In genomic region chr11:9901931-9902330, GRCh38 we compare ENCODE assay signal across 28 cellular contexts.
DNase-seq lines count a peak whose midpoint lies in the region; ATAC-seq, FAIRE-seq and TF ChIP-seq lines count a peak whose summit lies in the region.
"Had no signal": no experiment of that assay in that cellular context is flagged by ENCODE, and none has a peak within 500 bp of the region (broad histone marks: within the 10 kb centered on the region; RNA-seq: fewer than 3 reads in every experiment).

No MANE protein-coding gene starts in this region.

- H3K9ac ChIP-seq in smooth muscle cell (ENCODE audit: low read depth), result no peak overlapping the region

- H3K4me1 ChIP-seq in Panc1 (ENCODE audit: control insufficient read depth, insufficient read depth, low read length) (peaks cover 19% of the 10 kb centered on the region), smooth muscle cell (ENCODE audit: low read depth) (peaks cover 12% of the 10 kb centered on the region), vagina (peaks cover 21% of the 10 kb centered on the region)
- H3K4me1 ChIP-seq: adrenal gland had no signal

- peaks cover 14% of the 10 kb centered on the region for H3F3A ChIP-seq in smooth muscle cell (ENCODE audit: low read depth)

- H3K36me3 ChIP-seq in Panc1 (ENCODE audit: control insufficient read depth, insufficient read depth, low read length) (no peaks in the 10 kb centered on the region), smooth muscle cell (ENCODE audit: low read depth) (no peaks in the 10 kb centered on the region), vagina (no peaks in the 10 kb centered on the region)
- H3K36me3 ChIP-seq: adrenal gland, heart right ventricle, ovary, tibial artery, WERI-Rb-1 had no signal

- CTCF ChIA-PET in Panc1 (lab: Charles Lee), result interaction anchor here (0.6 kb wide), 1 partner anchor 805 kb away, joined by 3 read pairs; no protein-coding TSS in a partner anchor

- no peak for DNase-seq in H54 (ENCODE audit: insufficient read length, low spot score)
- DNase-seq in Panc1 (ENCODE audit: low read depth, low spot score), result no peak
- peak; percentile 39 for DNase-seq in fibroblast of peridontal ligament (ENCODE audit: extremely low read depth)
- DNase-seq in smooth muscle cell (lab: John Stamatoyannopoulos, UW; ENCODE audit: unreplicated experiment), result no peak
- DNase-seq in vagina (ENCODE audit: extremely low spot score in 2 of 2), result no peak
- no peak for DNase-seq in activated CD8-positive, alpha-beta memory T cell treated with anti-CD3 and anti-CD28 coated beads, Interleukin-2, amount 50 U/mL, for 48 hours
- DNase-seq: activated CD4-positive, alpha-beta T cell treated with anti-CD3 and anti-CD28 coated beads, Interleukin-2, amount 10 ng/mL, durations not matched to agents 7 days and 5 days; activated naive CD4-positive, alpha-beta T cell; activated T-cell treated with anti-CD3 and anti-CD28 coated beads, Interleukin-2, amount 50 U/mL, for 4 hours; adrenal gland; effector CD4-positive, alpha-beta T cell; EL; foreskin keratinocyte; heart right ventricle; Karpas-422; NCI-H1436 treated with DMSO at 0.1 percent for 48 hours; ovary; retina; stimulated activated CD4-positive, alpha-beta T cell treated with anti-CD3 and anti-CD28 coated beads, Interleukin-2, amount 100 ng/mL, for 24 hours; tibial artery; WERI-Rb-1 had no signal

- H4K20me1 ChIP-seq in smooth muscle cell (ENCODE audit: low read depth), result no peaks in the 10 kb centered on the region

- POLR2A ChIA-PET in Panc1 (lab: Charles Lee), result no interaction called here

- no peak overlapping the region for H3K4me3 ChIP-seq in Panc1 (ENCODE audit: low read depth in 2 of 2, low read length in 2 of 2)
- no peak overlapping the region for H3K4me3 ChIP-seq in smooth muscle cell
- no peak overlapping the region for H3K4me3 ChIP-seq in vagina
- H3K4me3 ChIP-seq: adrenal gland, heart right ventricle, lung, ovary, tibial artery had no signal

- no peaks in the 10 kb centered on the region for H3K27me3 ChIP-seq in Panc1 (ENCODE audit: control insufficient read depth, insufficient read depth, low read length)
- H3K27me3 ChIP-seq in smooth muscle cell (ENCODE audit: low read depth), result no peaks in the 10 kb centered on the region
- no peaks in the 10 kb centered on the region for H3K27me3 ChIP-seq in vagina
- H3K27me3 ChIP-seq: adrenal gland, foreskin keratinocyte, heart right ventricle, ovary, tibial artery had no signal

- H3K9me3 ChIP-seq in Panc1 (ENCODE audit: control insufficient read depth, insufficient read depth, low read depth, low read length) (peaks cover 8% of the 10 kb centered on the region; the same call in 1 of the 2 replicates), smooth muscle cell (replicated peaks; ENCODE audit: low read depth) (no peaks in the 10 kb centered on the region), vagina (no peaks in the 10 kb centered on the region)
- H3K9me3 ChIP-seq: adrenal gland, heart right ventricle, ovary, tibial artery had no signal

- no peak overlapping the region for H3K4me2 ChIP-seq in smooth muscle cell

- H3K79me2 ChIP-seq in smooth muscle cell (ENCODE audit: low read depth), result no peaks in the 10 kb centered on the region

- intact Hi-C loops in Panc1 (cut with micrococcal nuclease; ENCODE audit: unreplicated experiment) (no loop called here), vagina (cut with DNase I) (no loop called here)

- BruUV-seq in Panc1 (replicated peaks; lab: Mats Ljungman, UMichigan), result no TSS peak

- H2AFZ ChIP-seq in smooth muscle cell (ENCODE audit: low read depth), result no peak overlapping the region

- TF ChIP-seq CTCF in Panc1 (IDR thresholded peaks at IDR 0.05), result no peak
- no peak for TF ChIP-seq CTCF in smooth muscle cell (IDR thresholded peaks at IDR 0.05; ENCODE audit: borderline replicate concordance, insufficient read depth, poor library complexity, severe bottlenecking)
- TF ChIP-seq CTCF in vagina (IDR thresholded peaks at IDR 0.05), result no peak

- peak; percentile 60 for FAIRE-seq in H54 (lab: Jason Lieb, UNC)
- FAIRE-seq: D721Med, GM12891 had no signal

- TF ChIP-seq POLR2A in H54 (IDR thresholded peaks at IDR 0.05; ENCODE audit: low read depth, low read length) (no peak), vagina (IDR thresholded peaks at IDR 0.05) (no peak)

- peak overlapping the region; percentile 100 for H3K27ac ChIP-seq in Panc1 (ENCODE audit: low read length)
- peak overlapping the region; percentile 24 for H3K27ac ChIP-seq in smooth muscle cell (ENCODE audit: low read depth)
- H3K27ac ChIP-seq in vagina, result no peak overlapping the region
- H3K27ac ChIP-seq: adrenal gland, epithelial cell of prostate, foreskin keratinocyte, heart right ventricle, ovary, tibial artery, WERI-Rb-1 had no signal

- ATAC-seq in Panc1 (no peak), HG02840 (IDR thresholded peaks at IDR 0.05; ENCODE audit: low FRiP score, unreplicated experiment) (no peak)
- ATAC-seq: activated T-cell treated with anti-CD3 and anti-CD28 coated beads, Interleukin-2, amount 50 U/mL, for 4 hours; foreskin keratinocyte; HCT116; heart right ventricle; Right ventricle myocardium inferior had no signal

- in situ Hi-C loops in Panc1 (cut with HindIII; ENCODE audit: low pct_unique_long_range_greater_than_20kb, low sequenced_read_pairs), result no loop called here
